Comparison of ENCODE assay signal across 1 cellular context in genomic region chr13:47433461-47434005, GRCh38.
TF ChIP-seq lines count a peak whose summit lies in the region.

No MANE protein-coding gene starts in this region.

TF ChIP-seq in SK-N-SH treated with all-trans-retinoic acid at 6 μM for 48 hours, 23 proteins besides CTCF, POLR2A, EP300 and RAD21 (continued from another document):
- no peak for TF ChIP-seq TSHZ2 (CRISPR knock-in tag; IDR thresholded peaks at IDR 0.05)
